In the genomic region with DNA sequence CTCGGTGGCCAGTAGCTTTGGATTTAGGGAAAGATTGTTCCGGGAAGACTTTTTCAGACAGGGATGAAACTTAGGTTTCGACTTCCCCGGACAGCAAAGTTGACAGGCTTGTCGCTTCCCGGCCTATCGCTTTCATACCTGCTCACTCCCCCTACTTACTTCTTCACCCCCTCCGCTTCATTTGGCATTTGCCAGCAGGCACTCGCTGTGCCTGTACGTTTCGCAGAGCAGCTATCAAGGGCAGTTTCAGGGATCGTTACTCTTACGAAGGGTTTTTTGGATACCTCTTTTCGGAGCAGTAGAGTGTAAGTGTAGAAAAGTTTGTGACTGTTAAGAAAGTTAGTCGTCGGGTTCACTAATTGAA, we compare ENCODE assay signal across 1 cellular context.
TF ChIP-seq lines count a peak whose summit lies in the region.

No MANE protein-coding gene starts in this region.

TF ChIP-seq in IMR-90, 13 proteins besides CTCF, POLR2A, EP300 and RAD21 (continued from another document):
- TF ChIP-seq NFE2L2 (IDR thresholded peaks at IDR 0.05; ENCODE audit: low read depth, low read length) (no peak), RCOR1 (IDR thresholded peaks at IDR 0.05; ENCODE audit: insufficient replicate concordance, low read length) (no peak), BHLHE40 (IDR thresholded peaks at IDR 0.05; ENCODE audit: low read depth, low read length) (no peak), FOS (IDR thresholded peaks at IDR 0.05; ENCODE audit: low read depth, low read length) (no peak)
